24 cellular contexts compared by ENCODE assay signal in genomic region chr4:6235012-6235411, GRCh38. TPM values are rescaled to one million over a fixed set of nuclear protein-coding genes. Genes with fewer than 3 reads are reported as not detected.
"Had no signal": no experiment of that assay in that cellular context is flagged by ENCODE, and none has a peak within 500 bp of the region (broad histone marks: within the 10 kb centered on the region; RNA-seq: fewer than 3 reads in every experiment).

No MANE protein-coding gene starts in this region.

- H3K27ac ChIP-seq: brain microvascular endothelial cell, cardiac muscle cell had no signal

- H3K27me3 ChIP-seq: brain microvascular endothelial cell, cardiac muscle cell had no signal

- H3K4me3 ChIP-seq: cardiac muscle cell had no signal

- DNase-seq: activated B cell treated with CpG ODN at 0.5 μM for 24 hours; activated CD4-positive, alpha-beta T cell treated with anti-CD3 and anti-CD28 coated beads for 1 hour; activated CD4-positive, alpha-beta T cell treated with anti-CD3 and anti-CD28 coated beads, Interleukin-2, amount 10 ng/mL, durations not matched to agents 24 days and 14 days; activated CD4-positive, alpha-beta T cell treated with anti-CD3 and anti-CD28 coated beads, Interleukin-2, amount 50 U/mL, for 48 hours; activated gamma-delta T cell treated with Interleukin-2 at 50 U/mL for 16 hours; activated naive CD4-positive, alpha-beta T cell treated with anti-CD3 and anti-CD28 coated beads, Interleukin-2, amount 10 ng/mL, durations not matched to agents 7 days and 5 days; activated naive CD8-positive, alpha-beta T cell treated with anti-CD3 and anti-CD28 coated beads for 36 hours; activated T-cell treated with anti-CD3 and anti-CD28 coated beads for 4 hours; activated T-cell treated with anti-CD3 and anti-CD28 coated beads, Interleukin-2, amount 50 U/mL, for 48 hours; brain microvascular endothelial cell; NCI-H1105 treated with DMSO at 0.1 percent for 48 hours; NCI-H1436 treated with DMSO at 0.1 percent for 48 hours; NCI-H187; NCI-H2081; NCI-H2227 treated with DMSO at 0.1 percent for 48 hours; NCI-H446 treated with DMSO at 0.1 percent for 48 hours; NCI-H524 treated with DMSO at 0.1 percent for 48 hours; NCI-H774; SIG-M5; T-helper 17 cell; T-helper 9 cell had no signal

- ATAC-seq: activated T-helper 17 cell treated with anti-CD3 and anti-CD28 coated beads, Interleukin-2, amount 50 U/mL, for 72 hours; T-helper 17 cell had no signal

- H3K36me3 ChIP-seq: brain microvascular endothelial cell, cardiac muscle cell had no signal

RNA-seq across cellular contexts. Expression of gene JAKMIP1, which starts 34.7 kb away (rescaled TPM):
- total RNA-seq: RPMI7951 had no signal
